In genomic region chrX:153649178-153649914, GRCh38 we compare ENCODE assay signal across 8 cellular contexts. TPM values are rescaled to one million over a fixed set of nuclear protein-coding genes. Genes with fewer than 3 reads are reported as not detected.
DNase-seq lines count a peak whose midpoint lies in the region; ATAC-seq and TF ChIP-seq lines count a peak whose summit lies in the region.

No MANE protein-coding gene starts in this region.

- ATAC-seq in omental fat pad (ENCODE audit: low FRiP score) = no peak

- H3K4me3 ChIP-seq in HEK293 (ENCODE audit: low read depth, low read length) (no peak overlapping the region), adrenal gland (no peak overlapping the region)

- H3K27me3 ChIP-seq in adrenal gland = peaks cover 50% of the 10 kb centered on the region

- CTCF ChIA-PET in HEK293 (lab: Yijun Ruan, JAX) = interaction anchor here (0.6 to 7.1 kb wide), 14 partner anchors 8 to 211 kb away, joined by 3 to 39 read pairs (median 4); partner anchors contain the start of gene HAUS7

- peaks cover 20% of the 10 kb centered on the region for H3K27me3 Mint-ChIP-seq in osteocyte (ENCODE audit: unreplicated experiment)

- H3K9me3 ChIP-seq in HEK293 (ENCODE audit: control insufficient read depth, insufficient read depth, low read depth, low read length) (no peaks in the 10 kb centered on the region; the same call in 1 of the 2 replicates), adrenal gland (replicated peaks in 1 of 3) (no peaks in the 10 kb centered on the region)

- no peaks in the 10 kb centered on the region for H3K36me3 Mint-ChIP-seq in osteocyte (ENCODE audit: unreplicated experiment)

- H3K9me3 Mint-ChIP-seq in osteocyte (ENCODE audit: unreplicated experiment) = peaks cover 8% of the 10 kb centered on the region

- H3K27ac Mint-ChIP-seq in osteocyte (ENCODE audit: unreplicated experiment) = no peak overlapping the region

- no peaks in the 10 kb centered on the region for H3K36me3 ChIP-seq in HEK293 (ENCODE audit: control insufficient read depth in 2 of 2, insufficient read depth in 1 of 2, low read length in 2 of 2)
- no peaks in the 10 kb centered on the region for H3K36me3 ChIP-seq in adrenal gland (replicated peaks in 1 of 2)

- TF ChIP-seq CTCF in HEK293 (tag by site-specific recombination; IDR thresholded peaks at IDR 0.05) (no peak), adrenal gland (IDR thresholded peaks at IDR 0.05) (peak; percentile 20 to 52 (median 36)), osteocyte (IDR thresholded peaks at IDR 0.05) (no peak), omental fat pad (IDR thresholded peaks at IDR 0.05) (no peak)

- H3K4me1 Mint-ChIP-seq in osteocyte (ENCODE audit: unreplicated experiment) = no peaks in the 10 kb centered on the region

- DNase-seq in COLO829 (ENCODE audit: low spot score) (peak; percentile 57), OCI-M1 (lab: John Stamatoyannopoulos, UW) (peak; percentile 62), adrenal gland (peak; percentile 23 to 56 (median 50)), medulla oblongata (ENCODE audit: extremely low spot score) (peak; percentile 16), osteocyte (ENCODE audit: extremely low spot score, unreplicated experiment) (no peak), omental fat pad (ENCODE audit: low spot score) (no peak), anterior cingulate cortex (lab: John Stamatoyannopoulos, UW) (no peak)

- intact Hi-C loops in adrenal gland (cut with DNase I) = loop anchor here (5.0 to 10.0 kb wide), 2 partner anchors 37 to 95 kb away; no protein-coding TSS in a partner anchor

- TF ChIP-seq POLR2A in adrenal gland (IDR thresholded peaks at IDR 0.05) = no peak

- H3K4me3 Mint-ChIP-seq in osteocyte (ENCODE audit: unreplicated experiment) = no peak overlapping the region

- no peak overlapping the region for H3K27ac ChIP-seq in HEK293 (ENCODE audit: extremely low read depth, low read depth, low read length)
- H3K27ac ChIP-seq in adrenal gland = no peak overlapping the region

- POLR2A ChIA-PET in HEK293 (lab: Yijun Ruan, JAX) = no interaction called here

- H3K4me1 ChIP-seq in HEK293 (ENCODE audit: control insufficient read depth, insufficient read depth, low read length) (no peaks in the 10 kb centered on the region), adrenal gland (replicated peaks in 1 of 2) (no peaks in the 10 kb centered on the region)

- WGBS in adrenal gland, 4 donors = 77 to 83% (median 79%) methylated on average over 5 to 26 of the region's 26 CpGs

TF ChIP-seq in HEK293, 187 proteins besides CTCF, POLR2A, EP300 and RAD21:
- TF ChIP-seq ZNF777 (tag by site-specific recombination; IDR thresholded peaks at IDR 0.05; ENCODE audit: borderline replicate concordance) (no peak), ZNF768 (tag by site-specific recombination; IDR thresholded peaks at IDR 0.05) (no peak), PRDM4 (tag by site-specific recombination; IDR thresholded peaks at IDR 0.05) (no peak), ZNF596 (tag by site-specific recombination; IDR thresholded peaks at IDR 0.05) (no peak), EGR2 (tag by site-specific recombination; IDR thresholded peaks at IDR 0.05; ENCODE audit: low read depth) (no peak), ZNF654 (tag by site-specific recombination; IDR thresholded peaks at IDR 0.05; ENCODE audit: low read depth) (peak; percentile 38), HIC1 (tag by site-specific recombination; IDR thresholded peaks at IDR 0.05) (0 out of 2 replicates have a peak, but pooled peaks have one; percentile 40), KLF7 (tag by site-specific recombination; IDR thresholded peaks at IDR 0.05; ENCODE audit: borderline replicate concordance) (no peak), ZFP37 (tag by site-specific recombination; IDR thresholded peaks at IDR 0.05) (no peak), SALL2 (tag by site-specific recombination; IDR thresholded peaks at IDR 0.05; ENCODE audit: borderline replicate concordance) (no peak), REST (tag by site-specific recombination; IDR thresholded peaks at IDR 0.05) (no peak), ZNF785 (tag by site-specific recombination; IDR thresholded peaks at IDR 0.05) (no peak)

RNA-seq across cellular contexts. Expression of gene DUSP9, which starts 2.3 kb away (rescaled TPM):
- total RNA-seq in adrenal gland (under 1 TPM in 5 of 8 donors, not detected in 3; 0.11 to 0.28 (median 0.23) TPM), osteocyte (0.91 and 1.3 TPM in 2 replicates), omental fat pad (1 to 10 TPM in 1 of 4 donors, under 1 TPM in 1, not detected in 2; 0.48 to 2.3 TPM)
- not detected for polyA plus RNA-seq in adrenal gland

RNA-seq across cellular contexts. Expression of gene PNCK, which starts 24.3 kb away (rescaled TPM):
- 1 to 10 TPM in 3 of 8 donors, under 1 TPM in 3, not detected in 2; 0.48 to 2.7 (median 1.1) TPM for total RNA-seq in adrenal gland
- polyA plus RNA-seq in adrenal gland = 1 to 10 TPM in 2 of 3 donors, under 1 TPM in 1; 0.42 to 6.5 (median 1.9) TPM
- total RNA-seq in osteocyte = 3.6 and 5.1 TPM in 2 replicates
- total RNA-seq in omental fat pad = under 1 TPM in 2 of 4 donors, not detected in 2; 0.46 to 0.60 TPM

RNA-seq across cellular contexts. Expression of gene SLC6A8, which starts 38.4 kb away (rescaled TPM):
- total RNA-seq in adrenal gland (100 to 1,000 TPM in 4 of 8 donors, 10 to 100 TPM in 4; 37.2 to 136 (median 92.7) TPM), osteocyte (74.1 and 77.0 TPM in 2 replicates), omental fat pad (10 to 100 TPM; 13.5 to 32.4 (median 26.3) TPM)
- 100 to 1,000 TPM in 1 of 3 donors, 10 to 100 TPM in 2; 51.8 to 118 (median 63.0) TPM for polyA plus RNA-seq in adrenal gland

RNA-seq across cellular contexts. Expression of gene CCNQ, which starts 50.4 kb away (rescaled TPM):
- total RNA-seq in adrenal gland (10 to 100 TPM; 13.2 to 36.7 (median 21.4) TPM), osteocyte (16.0 and 18.8 TPM in 2 replicates), omental fat pad (10 to 100 TPM; 26.0 to 42.6 (median 31.0) TPM)
- 10 to 100 TPM; 18.7 to 48.5 (median 38.1) TPM for polyA plus RNA-seq in adrenal gland

Comparison
In these comparisons a context has a peak if more than half of its experiments do, and no peak if none do; other contexts are left out.
1. DNase-seq: peak in COLO829 (single experiment), OCI-M1 (single experiment), adrenal gland (7 of 7) and medulla oblongata (single experiment); none in osteocyte (single experiment), omental fat pad (single experiment) and anterior cingulate cortex (0 of 58).
2. CTCF ChIP-seq: peak in adrenal gland (6 of 6); none in HEK293 (single experiment), osteocyte (single experiment) and omental fat pad (0 of 3).